Comparison of ENCODE assay signal across 27 cellular contexts in genomic region chr4:4836044-4836443, GRCh38. TPM values are rescaled to one million over a fixed set of nuclear protein-coding genes. Genes with fewer than 3 reads are reported as not detected.
"Had no signal": no experiment of that assay in that cellular context is flagged by ENCODE, and none has a peak within 500 bp of the region (broad histone marks: within the 10 kb centered on the region; RNA-seq: fewer than 3 reads in every experiment).

No MANE protein-coding gene starts in this region.

- H3K27ac ChIP-seq: breast epithelium, RWPE1, SJCRH30, VCaP had no signal

- H3K4me3 ChIP-seq: breast epithelium, MG63, SJCRH30 had no signal

- ATAC-seq: activated T-cell treated with anti-CD3 and anti-CD28 coated beads, Interleukin-2, amount 50 U/mL, for 4 hours; Panc1 had no signal

- H3K4me3 Mint-ChIP-seq: activated CD4-positive, alpha-beta memory T cell treated with anti-CD3 and anti-CD28 coated beads for 36 hours; activated CD4-positive, alpha-beta T cell treated with anti-CD3 and anti-CD28 coated beads, Interleukin-2, amount 10 ng/mL, durations not matched to agents 7 days and 5 days; activated naive CD4-positive, alpha-beta T cell treated with anti-CD3 and anti-CD28 coated beads, Interleukin-2, amount 50 U/mL, for 24 hours; activated T-cell treated with anti-CD3 and anti-CD28 coated beads, Interleukin-2, amount 50 U/mL, for 4 hours had no signal

- H3K9ac ChIP-seq: SK-N-SH had no signal

- H3K36me3 ChIP-seq: breast epithelium, MG63, SJCRH30 had no signal

- H3K27ac Mint-ChIP-seq: activated CD4-positive, alpha-beta memory T cell treated with anti-CD3 and anti-CD28 coated beads for 36 hours; activated CD4-positive, alpha-beta T cell treated with anti-CD3 and anti-CD28 coated beads, Interleukin-2, amount 10 ng/mL, durations not matched to agents 7 days and 5 days; activated naive CD4-positive, alpha-beta T cell treated with anti-CD3 and anti-CD28 coated beads, Interleukin-2, amount 50 U/mL, for 24 hours had no signal

- H3K36me3 Mint-ChIP-seq: activated CD4-positive, alpha-beta memory T cell treated with anti-CD3 and anti-CD28 coated beads for 36 hours had no signal

- DNase-seq: activated CD4-positive, alpha-beta memory T cell treated with anti-CD3 and anti-CD28 coated beads for 36 hours; activated CD4-positive, alpha-beta T cell treated with anti-CD3 and anti-CD28 coated beads, Interleukin-2, amount 10 ng/mL, durations not matched to agents 7 days and 5 days; activated CD4-positive, CD25-positive, alpha-beta regulatory T cell; activated CD8-positive, alpha-beta memory T cell treated with anti-CD3 and anti-CD28 coated beads for 24 hours; activated T-cell treated with anti-CD3 and anti-CD28 coated beads, Interleukin-2, amount 50 U/mL, for 4 hours; aorta; caudate nucleus; MG63; MV-4-11; NCI-H1092 treated with DMSO at 0.1 percent for 48 hours; NCI-H1417 treated with DMSO at 0.1 percent for 48 hours; NCI-H1694 treated with DMSO at 0.1 percent for 48 hours; NCI-H2029 treated with DMSO at 0.1 percent for 48 hours; NCI-H510A treated with DMSO at 0.1 percent for 48 hours; NCI-H69; NK-92 treated with Interleukin-12 subunit alpha and Interleukin-12 subunit beta, amount 100 ng/mL, for 24 hours; OCI-M1; Right ventricle myocardium superior; SJCRH30; SK-N-SH; T-helper 1 cell had no signal

- H3K4me1 Mint-ChIP-seq: activated CD4-positive, alpha-beta T cell treated with anti-CD3 and anti-CD28 coated beads, Interleukin-2, amount 10 ng/mL, durations not matched to agents 7 days and 5 days; activated naive CD4-positive, alpha-beta T cell treated with anti-CD3 and anti-CD28 coated beads, Interleukin-2, amount 50 U/mL, for 24 hours had no signal

- H3K4me1 ChIP-seq: breast epithelium, SJCRH30 had no signal

- H3K9me3 ChIP-seq: MG63, SJCRH30, SK-N-SH had no signal

- H3K27me3 ChIP-seq: MG63 had no signal

RNA-seq across cellular contexts. Expression of gene MSX1, which starts 23.4 kb away (rescaled TPM):
- total RNA-seq: activated CD4-positive, alpha-beta T cell treated with anti-CD3 and anti-CD28 coated beads, Interleukin-2, amount 10 ng/mL, durations not matched to agents 7 days and 5 days; T-helper 2 cell treated with Interferon-gamma antibody and Interleukin-4, amounts not matched to agents 100 ng/mL and 5 ng/mL, for 36 hours had no signal
